Comparison of ENCODE assay signal across 2 cellular contexts in the genomic region with DNA sequence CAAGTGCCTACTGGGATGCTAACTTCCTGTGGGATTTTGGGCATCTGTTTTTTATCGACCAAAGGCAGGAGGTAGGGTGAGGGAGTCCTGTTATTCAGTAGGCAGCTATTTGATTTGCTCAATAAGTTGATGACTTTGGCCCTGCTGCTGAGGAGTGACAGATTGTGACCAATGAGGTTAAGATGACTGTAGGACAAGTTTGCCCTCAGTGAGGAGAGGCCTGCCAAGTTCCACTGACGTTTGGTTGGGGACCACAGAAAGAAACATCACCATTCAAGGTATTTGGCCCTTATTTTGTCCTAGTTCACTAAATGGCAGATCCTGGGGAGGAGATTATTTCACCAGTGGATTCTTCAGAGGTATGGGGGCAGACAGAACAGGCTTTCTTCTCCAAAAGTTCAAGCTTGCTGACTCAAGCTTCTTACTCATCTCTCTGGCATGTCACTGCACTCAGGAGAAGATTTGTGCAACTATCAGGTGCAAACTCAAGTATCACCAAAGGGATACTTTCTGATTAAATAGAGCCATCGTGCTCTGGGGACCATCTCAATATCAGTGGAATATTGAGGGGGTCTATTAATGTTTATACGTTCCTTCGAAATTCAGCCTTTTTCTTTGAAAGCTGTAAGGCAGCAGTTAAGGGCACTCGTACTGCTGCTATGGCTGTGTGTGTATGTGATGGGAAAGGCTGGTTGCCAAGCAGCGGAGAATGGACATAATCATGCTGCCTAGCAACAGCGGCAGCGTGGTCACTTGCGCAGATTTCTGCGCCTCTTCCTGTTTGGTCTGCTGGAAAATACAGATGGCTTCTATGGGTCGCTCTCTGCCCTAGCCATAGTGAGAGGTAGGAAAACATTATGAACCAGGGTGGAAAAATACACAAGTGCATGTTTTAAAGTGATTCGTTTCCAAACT.
A peak's percentile ranks its signal among the peaks of the same experiment; 100 is the strongest.
TF ChIP-seq lines count a peak whose summit lies in the region.

No MANE protein-coding gene starts in this region.

TF ChIP-seq in HCT116, 20 proteins besides CTCF, POLR2A, EP300 and RAD21 (continued from another document):
- TF ChIP-seq, protein P1, sequence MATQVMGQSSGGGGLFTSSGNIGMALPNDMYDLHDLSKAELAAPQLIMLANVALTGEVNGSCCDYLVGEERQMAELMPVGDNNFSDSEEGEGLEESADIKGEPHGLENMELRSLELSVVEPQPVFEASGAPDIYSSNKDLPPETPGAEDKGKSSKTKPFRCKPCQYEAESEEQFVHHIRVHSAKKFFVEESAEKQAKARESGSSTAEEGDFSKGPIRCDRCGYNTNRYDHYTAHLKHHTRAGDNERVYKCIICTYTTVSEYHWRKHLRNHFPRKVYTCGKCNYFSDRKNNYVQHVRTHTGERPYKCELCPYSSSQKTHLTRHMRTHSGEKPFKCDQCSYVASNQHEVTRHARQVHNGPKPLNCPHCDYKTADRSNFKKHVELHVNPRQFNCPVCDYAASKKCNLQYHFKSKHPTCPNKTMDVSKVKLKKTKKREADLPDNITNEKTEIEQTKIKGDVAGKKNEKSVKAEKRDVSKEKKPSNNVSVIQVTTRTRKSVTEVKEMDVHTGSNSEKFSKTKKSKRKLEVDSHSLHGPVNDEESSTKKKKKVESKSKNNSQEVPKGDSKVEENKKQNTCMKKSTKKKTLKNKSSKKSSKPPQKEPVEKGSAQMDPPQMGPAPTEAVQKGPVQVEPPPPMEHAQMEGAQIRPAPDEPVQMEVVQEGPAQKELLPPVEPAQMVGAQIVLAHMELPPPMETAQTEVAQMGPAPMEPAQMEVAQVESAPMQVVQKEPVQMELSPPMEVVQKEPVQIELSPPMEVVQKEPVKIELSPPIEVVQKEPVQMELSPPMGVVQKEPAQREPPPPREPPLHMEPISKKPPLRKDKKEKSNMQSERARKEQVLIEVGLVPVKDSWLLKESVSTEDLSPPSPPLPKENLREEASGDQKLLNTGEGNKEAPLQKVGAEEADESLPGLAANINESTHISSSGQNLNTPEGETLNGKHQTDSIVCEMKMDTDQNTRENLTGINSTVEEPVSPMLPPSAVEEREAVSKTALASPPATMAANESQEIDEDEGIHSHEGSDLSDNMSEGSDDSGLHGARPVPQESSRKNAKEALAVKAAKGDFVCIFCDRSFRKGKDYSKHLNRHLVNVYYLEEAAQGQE (IDR thresholded peaks at IDR 0.05; ENCODE audit: low read depth): no peak
- TF ChIP-seq SP1 (IDR thresholded peaks at IDR 0.05; ENCODE audit: low read depth): peak; percentile 34
- no peak for TF ChIP-seq ZFX (IDR thresholded peaks at IDR 0.05)
- TF ChIP-seq ELF1 (IDR thresholded peaks at IDR 0.05; ENCODE audit: borderline replicate concordance, low read depth): no peak
- TF ChIP-seq SIN3A (IDR thresholded peaks at IDR 0.05; ENCODE audit: low read depth): no peak
- TF ChIP-seq YY1 (IDR thresholded peaks at IDR 0.05; ENCODE audit: extremely low read depth, insufficient replicate concordance, low read depth, low read length): no peak
- no peak for TF ChIP-seq TCF7L2 (IDR thresholded peaks at IDR 0.05; ENCODE audit: borderline replicate concordance, extremely low read depth, insufficient read depth, insufficient read length)
- TF ChIP-seq, protein P2, sequence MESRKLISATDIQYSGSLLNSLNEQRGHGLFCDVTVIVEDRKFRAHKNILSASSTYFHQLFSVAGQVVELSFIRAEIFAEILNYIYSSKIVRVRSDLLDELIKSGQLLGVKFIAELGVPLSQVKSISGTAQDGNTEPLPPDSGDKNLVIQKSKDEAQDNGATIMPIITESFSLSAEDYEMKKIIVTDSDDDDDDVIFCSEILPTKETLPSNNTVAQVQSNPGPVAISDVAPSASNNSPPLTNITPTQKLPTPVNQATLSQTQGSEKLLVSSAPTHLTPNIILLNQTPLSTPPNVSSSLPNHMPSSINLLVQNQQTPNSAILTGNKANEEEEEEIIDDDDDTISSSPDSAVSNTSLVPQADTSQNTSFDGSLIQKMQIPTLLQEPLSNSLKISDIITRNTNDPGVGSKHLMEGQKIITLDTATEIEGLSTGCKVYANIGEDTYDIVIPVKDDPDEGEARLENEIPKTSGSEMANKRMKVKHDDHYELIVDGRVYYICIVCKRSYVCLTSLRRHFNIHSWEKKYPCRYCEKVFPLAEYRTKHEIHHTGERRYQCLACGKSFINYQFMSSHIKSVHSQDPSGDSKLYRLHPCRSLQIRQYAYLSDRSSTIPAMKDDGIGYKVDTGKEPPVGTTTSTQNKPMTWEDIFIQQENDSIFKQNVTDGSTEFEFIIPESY (IDR thresholded peaks at IDR 0.05; ENCODE audit: extremely low read depth, insufficient replicate concordance, low read length): no peak
- 0 out of 2 replicates have a peak, but pooled peaks have one; percentile 14 for TF ChIP-seq CBX3 (IDR thresholded peaks at IDR 0.05; ENCODE audit: low read depth)
- peak; percentile 64; the same call in 1 of the 2 replicates for TF ChIP-seq CEBPB (IDR thresholded peaks at IDR 0.05; ENCODE audit: low read depth)
- no peak for TF ChIP-seq EGR1 (IDR thresholded peaks at IDR 0.05; ENCODE audit: low read depth)

TF ChIP-seq in SK-N-SH, 30 proteins besides CTCF, POLR2A, EP300 and RAD21 (continued from another document):
- TF ChIP-seq, protein P3, sequence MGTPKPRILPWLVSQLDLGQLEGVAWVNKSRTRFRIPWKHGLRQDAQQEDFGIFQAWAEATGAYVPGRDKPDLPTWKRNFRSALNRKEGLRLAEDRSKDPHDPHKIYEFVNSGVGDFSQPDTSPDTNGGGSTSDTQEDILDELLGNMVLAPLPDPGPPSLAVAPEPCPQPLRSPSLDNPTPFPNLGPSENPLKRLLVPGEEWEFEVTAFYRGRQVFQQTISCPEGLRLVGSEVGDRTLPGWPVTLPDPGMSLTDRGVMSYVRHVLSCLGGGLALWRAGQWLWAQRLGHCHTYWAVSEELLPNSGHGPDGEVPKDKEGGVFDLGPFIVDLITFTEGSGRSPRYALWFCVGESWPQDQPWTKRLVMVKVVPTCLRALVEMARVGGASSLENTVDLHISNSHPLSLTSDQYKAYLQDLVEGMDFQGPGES (IDR thresholded peaks at IDR 0.05; ENCODE audit: low read depth, low read length): no peak
- peak; percentile 60; the same call in 1 of the 2 replicates for TF ChIP-seq TEAD4 (IDR thresholded peaks at IDR 0.05; ENCODE audit: borderline replicate concordance, insufficient read depth)
- TF ChIP-seq YY1 (IDR thresholded peaks at IDR 0.05; ENCODE audit: low read depth): no peak
- no peak for TF ChIP-seq GABPA (IDR thresholded peaks at IDR 0.05; ENCODE audit: low read depth)
- no peak for TF ChIP-seq FOXJ3 (CRISPR knock-in tag; IDR thresholded peaks at IDR 0.05)
- TF ChIP-seq, protein P4, sequence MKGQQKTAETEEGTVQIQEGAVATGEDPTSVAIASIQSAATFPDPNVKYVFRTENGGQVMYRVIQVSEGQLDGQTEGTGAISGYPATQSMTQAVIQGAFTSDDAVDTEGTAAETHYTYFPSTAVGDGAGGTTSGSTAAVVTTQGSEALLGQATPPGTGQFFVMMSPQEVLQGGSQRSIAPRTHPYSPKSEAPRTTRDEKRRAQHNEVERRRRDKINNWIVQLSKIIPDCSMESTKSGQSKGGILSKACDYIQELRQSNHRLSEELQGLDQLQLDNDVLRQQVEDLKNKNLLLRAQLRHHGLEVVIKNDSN (IDR thresholded peaks at IDR 0.05; ENCODE audit: borderline replicate concordance, low read depth): no peak
- TF ChIP-seq, protein P5, sequence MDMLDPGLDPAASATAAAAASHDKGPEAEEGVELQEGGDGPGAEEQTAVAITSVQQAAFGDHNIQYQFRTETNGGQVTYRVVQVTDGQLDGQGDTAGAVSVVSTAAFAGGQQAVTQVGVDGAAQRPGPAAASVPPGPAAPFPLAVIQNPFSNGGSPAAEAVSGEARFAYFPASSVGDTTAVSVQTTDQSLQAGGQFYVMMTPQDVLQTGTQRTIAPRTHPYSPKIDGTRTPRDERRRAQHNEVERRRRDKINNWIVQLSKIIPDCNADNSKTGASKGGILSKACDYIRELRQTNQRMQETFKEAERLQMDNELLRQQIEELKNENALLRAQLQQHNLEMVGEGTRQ (IDR thresholded peaks at IDR 0.05; ENCODE audit: borderline replicate concordance, low read depth, low read length): no peak
- TF ChIP-seq TCF12 (IDR thresholded peaks at IDR 0.05): peak; percentile 53
- TF ChIP-seq FOSL2 (IDR thresholded peaks at IDR 0.05; ENCODE audit: borderline replicate concordance, low read depth): peak; percentile 84
- peak; percentile 79 for TF ChIP-seq RFX5 (IDR thresholded peaks at IDR 0.05; ENCODE audit: low read length)
- TF ChIP-seq ELF1 (IDR thresholded peaks at IDR 0.05): peak; percentile 55; the same call in 1 of the 2 replicates
- TF ChIP-seq MEF2A (IDR thresholded peaks at IDR 0.05; ENCODE audit: borderline replicate concordance, low read depth): no peak
- TF ChIP-seq, protein P6, sequence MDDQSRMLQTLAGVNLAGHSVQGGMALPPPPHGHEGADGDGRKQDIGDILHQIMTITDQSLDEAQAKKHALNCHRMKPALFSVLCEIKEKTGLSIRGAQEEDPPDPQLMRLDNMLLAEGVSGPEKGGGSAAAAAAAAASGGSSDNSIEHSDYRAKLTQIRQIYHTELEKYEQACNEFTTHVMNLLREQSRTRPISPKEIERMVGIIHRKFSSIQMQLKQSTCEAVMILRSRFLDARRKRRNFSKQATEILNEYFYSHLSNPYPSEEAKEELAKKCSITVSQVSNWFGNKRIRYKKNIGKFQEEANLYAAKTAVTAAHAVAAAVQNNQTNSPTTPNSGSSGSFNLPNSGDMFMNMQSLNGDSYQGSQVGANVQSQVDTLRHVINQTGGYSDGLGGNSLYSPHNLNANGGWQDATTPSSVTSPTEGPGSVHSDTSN (IDR thresholded peaks at IDR 0.05): peak; percentile 33
- TF ChIP-seq, protein P1 (IDR thresholded peaks at IDR 0.05; ENCODE audit: low read depth, low read length): no peak
- no peak for TF ChIP-seq TAF1 (IDR thresholded peaks at IDR 0.05; ENCODE audit: borderline replicate concordance, low read depth, low read length)
- TF ChIP-seq MXI1 (IDR thresholded peaks at IDR 0.05; ENCODE audit: low read depth, low read length): peak; percentile 77; the same call in 1 of the 2 replicates
- 0 out of 2 replicates have a peak, but pooled peaks have one; percentile 9 for TF ChIP-seq RCOR1 (IDR thresholded peaks at IDR 0.05; ENCODE audit: low read length)
- TF ChIP-seq EZH2phosphoT487 (IDR thresholded peaks at IDR 0.05; ENCODE audit: borderline replicate concordance, low read depth): no peak
- TF ChIP-seq FOXM1 (IDR thresholded peaks at IDR 0.05; ENCODE audit: low read depth): no peak
- TF ChIP-seq SMC3 (IDR thresholded peaks at IDR 0.05; ENCODE audit: low read depth, low read length): no peak
- TF ChIP-seq NFIC (IDR thresholded peaks at IDR 0.05; ENCODE audit: borderline replicate concordance): peak; percentile 13; the same call in 1 of the 2 replicates
- 0 out of 2 replicates have a peak, but pooled peaks have one; percentile 27 for TF ChIP-seq MAX (IDR thresholded peaks at IDR 0.05; ENCODE audit: low read depth)
